ENCODE assay signal across 17 cellular contexts in genomic region chr1:26758358-26758757, GRCh38. TPM values are rescaled to one million over a fixed set of nuclear protein-coding genes. Genes with fewer than 3 reads are reported as not detected.
DNase-seq lines count a peak whose midpoint lies in the region; ATAC-seq and TF ChIP-seq lines count a peak whose summit lies in the region.
"Had no signal": no experiment of that assay in that cellular context is flagged by ENCODE, and none has a peak within 500 bp of the region (broad histone marks: within the 10 kb centered on the region; RNA-seq: fewer than 3 reads in every experiment).

No MANE protein-coding gene starts in this region.

- H3K36me3 ChIP-seq in CD4-positive, alpha-beta memory T cell (ENCODE audit: insufficient read depth, low read length) = peaks cover 62% of the 10 kb centered on the region
- peaks cover 60% of the 10 kb centered on the region for H3K36me3 ChIP-seq in neutrophil

- H3K27ac ChIP-seq in CD4-positive, alpha-beta memory T cell (ENCODE audit: low read depth, low read length) = no peak overlapping the region
- peak overlapping the region; percentile 33 for H3K27ac ChIP-seq in neutrophil

- H3K4me1 Mint-ChIP-seq in activated T-cell treated with anti-CD3 and anti-CD28 coated beads, Interleukin-2, amount 50 U/mL, for 24 hours (ENCODE audit: low read depth) = peaks cover 33% of the 10 kb centered on the region
- H3K4me1 Mint-ChIP-seq in CD4-positive, alpha-beta memory T cell = peaks cover 16 to 34% (median 24%) of the 10 kb centered on the region in 4 donors
- peaks cover 4% of the 10 kb centered on the region for H3K4me1 Mint-ChIP-seq in activated T-helper 17 cell treated with anti-CD3 and anti-CD28 coated beads, Interleukin-2, amount 50 U/mL, for 72 hours
- H3K4me1 Mint-ChIP-seq: GM23338 had no signal

- intact Hi-C loops in CD4-positive, alpha-beta memory T cell (cut with micrococcal nuclease) = no loop called here

- CTCF ChIA-PET in CD4-positive, alpha-beta memory T cell (lab: Charles Lee; ENCODE audit: partially characterized antibody) = interaction anchor here (0.9 to 1.2 kb wide), 2 partner anchors 33 to 156 kb away, joined by 3 to 5 read pairs; no protein-coding TSS in a partner anchor

- peak overlapping the region; percentile 86 for H3K27ac Mint-ChIP-seq in activated T-cell treated with anti-CD3 and anti-CD28 coated beads, Interleukin-2, amount 50 U/mL, for 24 hours
- H3K27ac Mint-ChIP-seq in CD4-positive, alpha-beta memory T cell = peak overlapping the region in 5 of 7 donors; percentile 40 to 66 (median 52)
- peak overlapping the region; percentile 73 for H3K27ac Mint-ChIP-seq in activated T-helper 17 cell treated with anti-CD3 and anti-CD28 coated beads, Interleukin-2, amount 50 U/mL, for 72 hours
- H3K27ac Mint-ChIP-seq: GM23338 had no signal

- H3K27me3 Mint-ChIP-seq in activated T-cell treated with anti-CD3 and anti-CD28 coated beads, Interleukin-2, amount 50 U/mL, for 24 hours = no peaks in the 10 kb centered on the region
- H3K27me3 Mint-ChIP-seq in CD4-positive, alpha-beta memory T cell = no peaks in the 10 kb centered on the region
- H3K27me3 Mint-ChIP-seq in activated T-helper 17 cell treated with anti-CD3 and anti-CD28 coated beads, Interleukin-2, amount 50 U/mL, for 72 hours = no peaks in the 10 kb centered on the region

- TF ChIP-seq CTCF in neutrophil (IDR thresholded peaks at IDR 0.05) = no peak

- H3K27me3 ChIP-seq in CD4-positive, alpha-beta memory T cell (ENCODE audit: insufficient read depth, low read length) = no peaks in the 10 kb centered on the region
- H3K27me3 ChIP-seq in neutrophil = no peaks in the 10 kb centered on the region
- H3K27me3 ChIP-seq: MG63 had no signal

- no peak for DNase-seq in activated T-cell treated with anti-CD3 and anti-CD28 coated beads, Interleukin-2, amount 50 U/mL, for 24 hours
- DNase-seq in activated T-cell treated with anti-CD3 and anti-CD28 coated beads, Interleukin-2, amount 50 U/mL, for 1 hour = no peak
- DNase-seq in CD4-positive, alpha-beta memory T cell = no peak
- DNase-seq in stimulated activated CD4-positive, alpha-beta T cell treated with anti-CD3 and anti-CD28 coated beads, Interleukin-4, amount 100 ng/mL, for 4 hours = no peak
- no peak for DNase-seq in NCI-H82 treated with DMSO at 0.1 percent for 48 hours (lab: John Stamatoyannopoulos, UW; ENCODE audit: unreplicated experiment)
- DNase-seq: AML-193, DMS 273 treated with DMSO at 0.1 percent for 48 hours, KG1, MG63, NCI-H1105, NCI-H187 treated with DMSO at 0.1 percent for 48 hours, NCI-H510A, NCI-H82, SHP77 had no signal

- no peak for ATAC-seq in activated T-helper 17 cell treated with anti-CD3 and anti-CD28 coated beads, Interleukin-2, amount 50 U/mL, for 72 hours (replicated peaks)
- ATAC-seq: GM23338 had no signal

- H3K4me1 ChIP-seq in CD4-positive, alpha-beta memory T cell (ENCODE audit: insufficient read depth, low read length) = peaks cover 24% of the 10 kb centered on the region
- no peaks in the 10 kb centered on the region for H3K4me1 ChIP-seq in neutrophil (ENCODE audit: control insufficient read depth in 1 of 2, insufficient read depth in 1 of 2, low read depth in 1 of 2, low read length in 1 of 2)

- H3K4me3 Mint-ChIP-seq in activated T-cell treated with anti-CD3 and anti-CD28 coated beads, Interleukin-2, amount 50 U/mL, for 24 hours = no peak overlapping the region
- H3K4me3 Mint-ChIP-seq in CD4-positive, alpha-beta memory T cell = no peak overlapping the region
- no peak overlapping the region for H3K4me3 Mint-ChIP-seq in activated T-helper 17 cell treated with anti-CD3 and anti-CD28 coated beads, Interleukin-2, amount 50 U/mL, for 72 hours
- H3K4me3 Mint-ChIP-seq: GM23338 had no signal

- POLR2A ChIA-PET in CD4-positive, alpha-beta memory T cell (lab: Charles Lee; ENCODE audit: partially characterized antibody) = interaction anchor here (0.6 to 2.5 kb wide), 6 partner anchors 29 to 117 kb away, joined by 3 to 9 read pairs (median 3); partner anchors contain the start of gene PIGV

- no peak overlapping the region for H3K4me3 ChIP-seq in CD4-positive, alpha-beta memory T cell (ENCODE audit: low read length in 2 of 2)
- no peak overlapping the region for H3K4me3 ChIP-seq in neutrophil (ENCODE audit: low read depth in 1 of 2, low read length in 1 of 2)
- H3K4me3 ChIP-seq: GM23338, MG63 had no signal

- no peaks in the 10 kb centered on the region for H3K9me3 ChIP-seq in CD4-positive, alpha-beta memory T cell (ENCODE audit: control insufficient read depth in 1 of 2, low read length in 2 of 2)
- no peaks in the 10 kb centered on the region for H3K9me3 ChIP-seq in neutrophil
- H3K9me3 ChIP-seq: MG63 had no signal

- H3K9me3 Mint-ChIP-seq in activated T-cell treated with anti-CD3 and anti-CD28 coated beads, Interleukin-2, amount 50 U/mL, for 24 hours = no peaks in the 10 kb centered on the region
- H3K9me3 Mint-ChIP-seq in CD4-positive, alpha-beta memory T cell = no peaks in the 10 kb centered on the region
- no peaks in the 10 kb centered on the region for H3K9me3 Mint-ChIP-seq in activated T-helper 17 cell treated with anti-CD3 and anti-CD28 coated beads, Interleukin-2, amount 50 U/mL, for 72 hours
- H3K9me3 Mint-ChIP-seq: GM23338 had no signal

- peaks cover 91% of the 10 kb centered on the region for H3K36me3 Mint-ChIP-seq in activated T-cell treated with anti-CD3 and anti-CD28 coated beads, Interleukin-2, amount 50 U/mL, for 24 hours (ENCODE audit: low read depth)
- peaks cover 31 to 69% of the 10 kb centered on the region in 2 donors for H3K36me3 Mint-ChIP-seq in CD4-positive, alpha-beta memory T cell
- H3K36me3 Mint-ChIP-seq in activated T-helper 17 cell treated with anti-CD3 and anti-CD28 coated beads, Interleukin-2, amount 50 U/mL, for 72 hours (ENCODE audit: low read depth) = peaks cover 90% of the 10 kb centered on the region

RNA-seq across cellular contexts. Expression of gene PIGV, which starts 29.4 kb away (rescaled TPM):
- 10 to 100 TPM; 17.7 to 18.2 TPM for total RNA-seq in CD4-positive, alpha-beta memory T cell
- polyA plus RNA-seq in CD4-positive, alpha-beta memory T cell = 10 to 100 TPM in 1 of 2 donors, 1 to 10 TPM in 1; 7.9 to 13.2 TPM
- 10 to 100 TPM; 14.0 to 18.1 TPM for total RNA-seq in activated T-helper 17 cell treated with anti-CD3 and anti-CD28 coated beads, Interleukin-2, amount 50 U/mL, for 72 hours
